21 cellular contexts compared by ENCODE assay signal in the genomic region with DNA sequence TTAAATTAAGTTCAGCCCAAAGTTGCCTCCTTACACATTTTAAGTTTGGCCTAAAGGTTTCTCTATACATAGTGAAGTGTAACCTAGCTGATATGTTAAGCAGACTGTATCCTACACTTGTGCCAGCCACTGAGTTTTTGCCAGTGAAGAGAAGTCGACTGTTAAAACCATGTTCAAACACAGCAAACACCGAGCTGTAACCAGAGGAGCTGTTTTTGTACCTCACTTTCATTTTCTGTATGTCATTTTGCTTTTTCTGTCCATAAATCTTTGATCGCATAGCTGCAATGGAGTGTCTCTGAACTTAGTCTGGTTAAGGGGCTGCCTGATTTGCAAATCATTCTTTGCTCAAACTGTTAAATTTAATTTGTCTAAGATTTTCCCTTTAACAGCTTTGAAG.
DNase-seq lines count a peak whose midpoint lies in the region; ATAC-seq and TF ChIP-seq lines count a peak whose summit lies in the region.
"Had no signal": no experiment of that assay in that cellular context is flagged by ENCODE, and none has a peak within 500 bp of the region (broad histone marks: within the 10 kb centered on the region; RNA-seq: fewer than 3 reads in every experiment).

No MANE protein-coding gene starts in this region.

- H3K4me3 ChIP-seq in OCI-LY3 (ENCODE audit: low read length) (peak overlapping the region; percentile 32), smooth muscle cell (no peak overlapping the region), gastroesophageal sphincter (no peak overlapping the region)
- H3K4me3 ChIP-seq: breast epithelium, heart right ventricle, K562, ovary had no signal

- H3K36me3 ChIP-seq in OCI-LY3 (replicated peaks; ENCODE audit: low read depth, low read length): no peaks in the 10 kb centered on the region
- no peaks in the 10 kb centered on the region for H3K36me3 ChIP-seq in smooth muscle cell (ENCODE audit: low read depth)
- H3K36me3 ChIP-seq in gastroesophageal sphincter: no peaks in the 10 kb centered on the region
- H3K36me3 ChIP-seq: breast epithelium, heart right ventricle, ovary had no signal

- no peaks in the 10 kb centered on the region for H3K27me3 Mint-ChIP-seq in activated naive CD8-positive, alpha-beta T cell treated with anti-CD3 and anti-CD28 coated beads, Interleukin-2, amount 10 ng/mL, durations not matched to agents 7 days and 5 days
- H3K27me3 Mint-ChIP-seq in activated naive CD8-positive, alpha-beta T cell treated with anti-CD3 and anti-CD28 coated beads, Interleukin-2, amount 50 U/mL, for 24 hours: no peaks in the 10 kb centered on the region

- 85% methylated on average over 3 of the region's 3 CpGs for WGBS in smooth muscle cell (ENCODE audit: low lambda C conversion rate)
- 28 to 52% methylated on average over 3 of the region's 3 CpGs for WGBS in gastroesophageal sphincter (ENCODE audit: low coverage in 1 of 2), 2 donors

- H3K4me1 ChIP-seq in OCI-LY3 (ENCODE audit: low read length): 0 out of 2 replicates have a peak, but pooled peaks cover 2% of the 10 kb centered on the region
- no peaks in the 10 kb centered on the region for H3K4me1 ChIP-seq in smooth muscle cell (ENCODE audit: low read depth)
- H3K4me1 ChIP-seq in gastroesophageal sphincter: no peaks in the 10 kb centered on the region
- H3K4me1 ChIP-seq: breast epithelium, heart right ventricle had no signal

- H3K27ac ChIP-seq in OCI-LY3 (ENCODE audit: low read length) (no peak overlapping the region), smooth muscle cell (ENCODE audit: low read depth) (no peak overlapping the region), gastroesophageal sphincter (no peak overlapping the region)
- H3K27ac ChIP-seq: 22Rv1, breast epithelium, heart right ventricle, ovary had no signal

- H2AFZ ChIP-seq in OCI-LY3 (ENCODE audit: low read depth, low read length) (peak overlapping the region; percentile 47), smooth muscle cell (ENCODE audit: low read depth) (peak overlapping the region; percentile 30)

- H3K4me1 Mint-ChIP-seq in activated naive CD8-positive, alpha-beta T cell treated with anti-CD3 and anti-CD28 coated beads, Interleukin-2, amount 10 ng/mL, durations not matched to agents 7 days and 5 days: no peaks in the 10 kb centered on the region
- no peaks in the 10 kb centered on the region for H3K4me1 Mint-ChIP-seq in activated naive CD8-positive, alpha-beta T cell treated with anti-CD3 and anti-CD28 coated beads, Interleukin-2, amount 50 U/mL, for 24 hours

- H3K36me3 Mint-ChIP-seq in activated naive CD8-positive, alpha-beta T cell treated with anti-CD3 and anti-CD28 coated beads, Interleukin-2, amount 10 ng/mL, durations not matched to agents 7 days and 5 days: no peaks in the 10 kb centered on the region
- no peaks in the 10 kb centered on the region for H3K36me3 Mint-ChIP-seq in activated naive CD8-positive, alpha-beta T cell treated with anti-CD3 and anti-CD28 coated beads, Interleukin-2, amount 50 U/mL, for 24 hours (ENCODE audit: low read depth)

- no peaks in the 10 kb centered on the region for H3K9me3 ChIP-seq in OCI-LY3 (ENCODE audit: insufficient read depth, low read length)
- H3K9me3 ChIP-seq in smooth muscle cell (replicated peaks; ENCODE audit: low read depth): no peaks in the 10 kb centered on the region
- no peaks in the 10 kb centered on the region for H3K9me3 ChIP-seq in gastroesophageal sphincter
- H3K9me3 ChIP-seq: ovary had no signal

- DNase-seq in activated naive CD8-positive, alpha-beta T cell treated with anti-CD3 and anti-CD28 coated beads, Interleukin-2, amount 10 ng/mL, durations not matched to agents 7 days and 5 days: no peak
- no peak for DNase-seq in activated naive CD8-positive, alpha-beta T cell treated with anti-CD3 and anti-CD28 coated beads, Interleukin-2, amount 50 U/mL, for 24 hours
- no peak for DNase-seq in smooth muscle cell (lab: John Stamatoyannopoulos, UW; ENCODE audit: unreplicated experiment)
- DNase-seq in ecto neural progenitor cell (ENCODE audit: low spot score): no peak
- DNase-seq in NCI-H526 (lab: John Stamatoyannopoulos, UW): no peak
- DNase-seq: activated CD4-positive, alpha-beta T cell treated with anti-CD3 and anti-CD28 coated beads for 4 hours; activated naive CD4-positive, alpha-beta T cell treated with anti-CD3 and anti-CD28 coated beads, Interleukin-2, amount 50 U/mL, for 16 hours; heart right ventricle; islet precursor cell; NCI-H1417; NK-92 treated with Interleukin-12 subunit alpha and Interleukin-12 subunit beta, amount 100 ng/mL, for 24 hours; ovary; SIG-M5; stimulated activated CD4-positive, alpha-beta T cell treated with anti-CD3 and anti-CD28 coated beads, Interleukin-4, amount 100 ng/mL, for 1 hour; T-helper 9 cell had no signal

- H3K9me3 Mint-ChIP-seq in activated naive CD8-positive, alpha-beta T cell treated with anti-CD3 and anti-CD28 coated beads, Interleukin-2, amount 10 ng/mL, durations not matched to agents 7 days and 5 days: no peaks in the 10 kb centered on the region
- no peaks in the 10 kb centered on the region for H3K9me3 Mint-ChIP-seq in activated naive CD8-positive, alpha-beta T cell treated with anti-CD3 and anti-CD28 coated beads, Interleukin-2, amount 50 U/mL, for 24 hours

- H3F3A ChIP-seq in smooth muscle cell (ENCODE audit: low read depth): no peaks in the 10 kb centered on the region

- no peak for TF ChIP-seq POLR2A in gastroesophageal sphincter (IDR thresholded peaks at IDR 0.05)

- no peaks in the 10 kb centered on the region for H3K79me2 ChIP-seq in OCI-LY3 (ENCODE audit: low read length)
- no peaks in the 10 kb centered on the region for H3K79me2 ChIP-seq in smooth muscle cell (ENCODE audit: low read depth)

- no peaks in the 10 kb centered on the region for H3K27me3 ChIP-seq in OCI-LY3 (ENCODE audit: low read depth, low read length)
- no peaks in the 10 kb centered on the region for H3K27me3 ChIP-seq in smooth muscle cell (ENCODE audit: low read depth)
- H3K27me3 ChIP-seq in gastroesophageal sphincter: no peaks in the 10 kb centered on the region
- H3K27me3 ChIP-seq: breast epithelium, heart right ventricle, ovary had no signal

- no peak for TF ChIP-seq EP300 in gastroesophageal sphincter (IDR thresholded peaks at IDR 0.05)

- H3K9ac ChIP-seq in OCI-LY3 (ENCODE audit: low read length) (no peak overlapping the region), smooth muscle cell (ENCODE audit: low read depth) (no peak overlapping the region)

- no peak overlapping the region for H3K27ac Mint-ChIP-seq in activated naive CD8-positive, alpha-beta T cell treated with anti-CD3 and anti-CD28 coated beads, Interleukin-2, amount 10 ng/mL, durations not matched to agents 7 days and 5 days
- no peak overlapping the region for H3K27ac Mint-ChIP-seq in activated naive CD8-positive, alpha-beta T cell treated with anti-CD3 and anti-CD28 coated beads, Interleukin-2, amount 50 U/mL, for 24 hours

- H4K20me1 ChIP-seq in OCI-LY3 (ENCODE audit: insufficient read depth, low read length): no peaks in the 10 kb centered on the region
- no peaks in the 10 kb centered on the region for H4K20me1 ChIP-seq in smooth muscle cell (ENCODE audit: low read depth)

- TF ChIP-seq CTCF in OCI-LY3 (IDR thresholded peaks at IDR 0.05; ENCODE audit: low read depth, low read length): no peak
- TF ChIP-seq CTCF in smooth muscle cell (IDR thresholded peaks at IDR 0.05; ENCODE audit: borderline replicate concordance, insufficient read depth, poor library complexity, severe bottlenecking): no peak
- no peak for TF ChIP-seq CTCF in gastroesophageal sphincter (IDR thresholded peaks at IDR 0.05)

- H3K4me2 ChIP-seq in OCI-LY3 (ENCODE audit: low read length) (peak overlapping the region; percentile 42), smooth muscle cell (no peak overlapping the region)

- POLR2A ChIA-PET in activated naive CD8-positive, alpha-beta T cell treated with anti-CD3 and anti-CD28 coated beads, Interleukin-2, amount 10 ng/mL, durations not matched to agents 7 days and 5 days (lab: Charles Lee): no interaction called here

- H3K4me3 Mint-ChIP-seq in activated naive CD8-positive, alpha-beta T cell treated with anti-CD3 and anti-CD28 coated beads, Interleukin-2, amount 10 ng/mL, durations not matched to agents 7 days and 5 days: peak overlapping the region; percentile 3
- no peak overlapping the region for H3K4me3 Mint-ChIP-seq in activated naive CD8-positive, alpha-beta T cell treated with anti-CD3 and anti-CD28 coated beads, Interleukin-2, amount 50 U/mL, for 24 hours

- no peak for ATAC-seq in activated naive CD8-positive, alpha-beta T cell treated with anti-CD3 and anti-CD28 coated beads, Interleukin-2, amount 10 ng/mL, durations not matched to agents 7 days and 5 days (ENCODE audit: low read depth)
- ATAC-seq in activated naive CD8-positive, alpha-beta T cell treated with anti-CD3 and anti-CD28 coated beads, Interleukin-2, amount 50 U/mL, for 24 hours: no peak
- ATAC-seq in HG02970 (IDR thresholded peaks at IDR 0.05; ENCODE audit: low FRiP score, unreplicated experiment): peak; percentile 53
- ATAC-seq in gastroesophageal sphincter: no peak
- ATAC-seq: heart right ventricle, K562 had no signal
